In genomic region chr1:214101828-214102227, GRCh38 we compare ENCODE assay signal across 23 cellular contexts.
DNase-seq lines count a peak whose midpoint lies in the region; ATAC-seq, FAIRE-seq and TF ChIP-seq lines count a peak whose summit lies in the region.
"Had no signal": no experiment of that assay in that cellular context is flagged by ENCODE, and none has a peak within 500 bp of the region (broad histone marks: within the 10 kb centered on the region; RNA-seq: fewer than 3 reads in every experiment).

No MANE protein-coding gene starts in this region.

- POLR2A ChIA-PET in PC-3 (lab: Charles Lee; ENCODE audit: unreplicated experiment) (interaction anchor here (0.7 kb wide), 1 partner anchor 492 kb away, joined by 5 read pairs; no protein-coding TSS in a partner anchor), endothelial cell of umbilical vein (lab: Charles Lee) (no interaction called here)

- no peak for TF ChIP-seq CTCF in D721Med (IDR thresholded peaks at IDR 0.05; ENCODE audit: insufficient read depth, missing control alignments)
- no peak for TF ChIP-seq CTCF in PC-3 (conservative IDR thresholded peaks at IDR 0.05; ENCODE audit: low read depth, low read length)
- TF ChIP-seq CTCF in endothelial cell of umbilical vein (IDR thresholded peaks at IDR 0.05; ENCODE audit: extremely low read depth in 1 of 2, insufficient read depth in 1 of 2, low read depth in 1 of 2, low read length in 2 of 2): no peak
- TF ChIP-seq CTCF in smooth muscle cell (IDR thresholded peaks at IDR 0.05; ENCODE audit: borderline replicate concordance, insufficient read depth, poor library complexity, severe bottlenecking): no peak
- no peak for TF ChIP-seq CTCF in uterus (IDR thresholded peaks at IDR 0.05)

- no peaks in the 10 kb centered on the region for H3K9me1 ChIP-seq in endothelial cell of umbilical vein (replicated peaks; ENCODE audit: control insufficient read depth, extremely low read depth, insufficient read depth, low read length)

- peak; percentile 69 for FAIRE-seq in D721Med (lab: Jason Lieb, UNC)
- no peak for FAIRE-seq in endothelial cell of umbilical vein (lab: Jason Lieb, UNC)
- FAIRE-seq: GM12891, GM18507 had no signal

- H3K4me2 ChIP-seq in PC-3 (ENCODE audit: low read length) (0 out of 2 replicates have a peak overlapping the region, but pooled peaks have one; percentile 51), endothelial cell of umbilical vein (ENCODE audit: insufficient read depth, low read length) (no peak overlapping the region), smooth muscle cell (no peak overlapping the region)
- H3K4me2 ChIP-seq: BLaER1 treated with 17β-estradiol and CSF1 and Interleukin-3, amounts not matched to agents 10 nM and 100 nM; GM23338 had no signal

- TF ChIP-seq POLR2A in endothelial cell of umbilical vein (IDR thresholded peaks at IDR 0.05; ENCODE audit: low read depth, low read length) (no peak), uterus (IDR thresholded peaks at IDR 0.05) (no peak)

- no peak overlapping the region for H3K27ac ChIP-seq in PC-3 (ENCODE audit: low read length)
- H3K27ac ChIP-seq in endothelial cell of umbilical vein (ENCODE audit: insufficient read depth, low read depth, low read length): peak overlapping the region; percentile 76
- no peak overlapping the region for H3K27ac ChIP-seq in smooth muscle cell (ENCODE audit: low read depth)
- H3K27ac ChIP-seq in uterus: no peak overlapping the region
- H3K27ac ChIP-seq: A549; BLaER1 treated with 17β-estradiol and CSF1 and Interleukin-3, amounts not matched to agents 10 nM and 100 nM had no signal

- no peaks in the 10 kb centered on the region for H3K9me3 ChIP-seq in PC-3 (ENCODE audit: low read length)
- no peaks in the 10 kb centered on the region for H3K9me3 ChIP-seq in endothelial cell of umbilical vein (replicated peaks; ENCODE audit: control insufficient read depth, insufficient read depth, low read length)
- H3K9me3 ChIP-seq in smooth muscle cell (replicated peaks; ENCODE audit: low read depth): no peaks in the 10 kb centered on the region
- H3K9me3 ChIP-seq in uterus: no peaks in the 10 kb centered on the region
- H3K9me3 ChIP-seq: BE2C had no signal

- H3K4me1 ChIP-seq in PC-3 (ENCODE audit: insufficient read depth, low read length) (peaks cover 18% of the 10 kb centered on the region), endothelial cell of umbilical vein (ENCODE audit: control insufficient read depth, extremely low read depth, insufficient read depth, low read length) (peaks cover 20% of the 10 kb centered on the region), smooth muscle cell (ENCODE audit: low read depth) (peaks cover 15% of the 10 kb centered on the region), uterus (no peaks in the 10 kb centered on the region)
- H3K4me1 ChIP-seq: BE2C had no signal

- no peaks in the 10 kb centered on the region for H3F3A ChIP-seq in PC-3 (ENCODE audit: low read length, unreplicated experiment)
- H3F3A ChIP-seq in smooth muscle cell (ENCODE audit: low read depth): peaks cover 24% of the 10 kb centered on the region

- H3K9ac ChIP-seq in PC-3 (ENCODE audit: low read length) (no peak overlapping the region), endothelial cell of umbilical vein (replicated peaks; ENCODE audit: extremely low read depth, insufficient read depth, low read length) (no peak overlapping the region), smooth muscle cell (ENCODE audit: low read depth) (no peak overlapping the region)
- H3K9ac ChIP-seq: BLaER1 treated with 17β-estradiol and CSF1 and Interleukin-3, amounts not matched to agents 10 nM and 100 nM had no signal

- no peak for ATAC-seq in PC-3
- ATAC-seq: A549, GM23338 had no signal

- H3K79me2 ChIP-seq in PC-3 (ENCODE audit: low read length): no peaks in the 10 kb centered on the region
- no peaks in the 10 kb centered on the region for H3K79me2 ChIP-seq in endothelial cell of umbilical vein (ENCODE audit: control insufficient read depth, insufficient read depth, low read length)
- no peaks in the 10 kb centered on the region for H3K79me2 ChIP-seq in smooth muscle cell (ENCODE audit: low read depth)

- CTCF ChIA-PET in PC-3 (lab: Charles Lee) (no interaction called here), endothelial cell of umbilical vein (lab: Charles Lee) (interaction anchor here (1.5 to 4.4 kb wide), 2 partner anchors 13 to 22 kb away, joined by 3 to 27 read pairs; no protein-coding TSS in a partner anchor)

- H3K36me3 ChIP-seq in PC-3 (ENCODE audit: low read depth, low read length): no peaks in the 10 kb centered on the region
- no peaks in the 10 kb centered on the region for H3K36me3 ChIP-seq in endothelial cell of umbilical vein (ENCODE audit: control insufficient read depth in 2 of 2, extremely low read depth in 1 of 2, insufficient read depth in 2 of 2, low read length in 2 of 2)
- no peaks in the 10 kb centered on the region for H3K36me3 ChIP-seq in smooth muscle cell (ENCODE audit: low read depth)
- no peaks in the 10 kb centered on the region for H3K36me3 ChIP-seq in uterus
- H3K36me3 ChIP-seq: BE2C; BLaER1 treated with 17β-estradiol and CSF1 and Interleukin-3, amounts not matched to agents 10 nM and 100 nM had no signal

- 80% methylated on average over 3 of the region's 3 CpGs for WGBS in smooth muscle cell (ENCODE audit: low lambda C conversion rate)

- H3K4me3 ChIP-seq in PC-3 (ENCODE audit: low read length) (no peak overlapping the region), endothelial cell of umbilical vein (replicated peaks in 1 of 3; ENCODE audit: insufficient read depth in 1 of 3, low read depth in 1 of 3, low read length in 3 of 3) (no peak overlapping the region), smooth muscle cell (no peak overlapping the region), uterus (no peak overlapping the region)
- H3K4me3 ChIP-seq: A549; BLaER1 treated with 17β-estradiol and CSF1 and Interleukin-3, amounts not matched to agents 10 nM and 100 nM; GM23338 had no signal

- BruUV-seq in PC-3 (replicated peaks; lab: Mats Ljungman, UMichigan): no TSS peak
- no TSS peak for BruUV-seq in endothelial cell of umbilical vein (replicated peaks; lab: Mats Ljungman, UMichigan)

- DNase-seq in D721Med (ENCODE audit: insufficient read length, low spot score) (no peak), PC-3 (no peak), endothelial cell of umbilical vein (ENCODE audit: low read depth, low spot score) (peak; percentile 2), smooth muscle cell (lab: John Stamatoyannopoulos, UW; ENCODE audit: unreplicated experiment) (no peak), uterus (no peak), HUDEP-2 (lab: John Stamatoyannopoulos, UW; ENCODE audit: unreplicated experiment in 76 of 76) (no peak)
- DNase-seq in stimulated activated CD4-positive, alpha-beta T cell treated with anti-CD3 and anti-CD28 coated beads, Interleukin-12 subunit alpha, Interleukin-12 subunit beta, amount 100 ng/mL, for 4 hours: no peak
- DNase-seq: 8988T; ACHN; AML-193; BE2C; CD4-positive, alpha-beta T cell; CD8-positive, alpha-beta memory T cell; DMS53; DMS79 treated with DMSO at 0.1 percent for 48 hours; GF-D8; H9; HFFc6 had no signal

- dilution Hi-C loops in endothelial cell of umbilical vein (cut with MboI; ENCODE audit: extremely low pct_ligation_motif_present, low sequenced_read_pairs): no loop called here

- H3K9me2 ChIP-seq in PC-3 (replicated peaks; ENCODE audit: low read length): no peaks in the 10 kb centered on the region

- H2AFZ ChIP-seq in PC-3 (ENCODE audit: low read length) (no peak overlapping the region), endothelial cell of umbilical vein (ENCODE audit: low read depth, low read length) (no peak overlapping the region), smooth muscle cell (ENCODE audit: low read depth) (peak overlapping the region; percentile 10)

- H4K20me1 ChIP-seq in PC-3 (ENCODE audit: low read length) (no peaks in the 10 kb centered on the region), endothelial cell of umbilical vein (replicated peaks; ENCODE audit: control insufficient read depth, extremely low read depth, insufficient read depth, low read length) (no peaks in the 10 kb centered on the region), smooth muscle cell (ENCODE audit: low read depth) (no peaks in the 10 kb centered on the region)
- H4K20me1 ChIP-seq: BLaER1 treated with 17β-estradiol and CSF1 and Interleukin-3, amounts not matched to agents 10 nM and 100 nM had no signal

- H3K27me3 ChIP-seq in PC-3 (ENCODE audit: low read length) (no peaks in the 10 kb centered on the region), endothelial cell of umbilical vein (ENCODE audit: control insufficient read depth in 2 of 2, insufficient read depth in 2 of 2, low read length in 2 of 2) (no peaks in the 10 kb centered on the region), smooth muscle cell (ENCODE audit: low read depth) (no peaks in the 10 kb centered on the region), uterus (no peaks in the 10 kb centered on the region)
- H3K27me3 ChIP-seq: BE2C; BLaER1 treated with 17β-estradiol and CSF1 and Interleukin-3, amounts not matched to agents 10 nM and 100 nM had no signal

- intact Hi-C loops in PC-3 (cut with micrococcal nuclease) (loop anchor here (5.0 kb wide), 1 partner anchor 115 kb away; the partner anchor contains the start of gene PROX1), endothelial cell of umbilical vein (cut with micrococcal nuclease) (no loop called here), uterus (cut with DNase I; ENCODE audit: low total_unique reads) (no loop called here)

TF ChIP-seq in endothelial cell of umbilical vein, 7 proteins besides CTCF, POLR2A, EP300 and RAD21:
- TF ChIP-seq MAX (IDR thresholded peaks at IDR 0.05; ENCODE audit: insufficient read depth, insufficient read length) (no peak), MYC (IDR thresholded peaks at IDR 0.05; ENCODE audit: low read depth, low read length) (no peak), GATA2 (IDR thresholded peaks at IDR 0.05; ENCODE audit: insufficient read depth, insufficient read length, low read depth, low read length) (no peak), JUN (IDR thresholded peaks at IDR 0.05; ENCODE audit: borderline replicate concordance, insufficient read depth, insufficient read length, low read depth) (no peak), EZH2 (IDR thresholded peaks at IDR 0.05; ENCODE audit: borderline replicate concordance, low read depth, low read length, severe bottlenecking) (no peak), POLR2AphosphoS5 (IDR thresholded peaks at IDR 0.05; ENCODE audit: insufficient read depth, low read depth, low read length) (no peak), FOS (IDR thresholded peaks at IDR 0.05; ENCODE audit: borderline replicate concordance, insufficient read depth, low read length) (no peak)
